Comparison of ENCODE assay signal across 23 cellular contexts in genomic region chr15:35933531-35933930, GRCh38.
"Had no signal": no experiment of that assay in that cellular context is flagged by ENCODE, and none has a peak within 500 bp of the region (broad histone marks: within the 10 kb centered on the region; RNA-seq: fewer than 3 reads in every experiment).

No MANE protein-coding gene starts in this region.

- H3K4me3 ChIP-seq: colonic mucosa, coronary artery, dorsolateral prefrontal cortex, esophagus muscularis mucosa, gastrocnemius medialis, gastroesophageal sphincter, heart left ventricle, heart right ventricle had no signal

- H3K9me3 ChIP-seq: colonic mucosa, esophagus muscularis mucosa, gastrocnemius medialis, gastroesophageal sphincter, heart left ventricle had no signal

- H3K27ac Mint-ChIP-seq: dendritic cell treated with granulocyte-macrophage colony-stimulating factor and Interleukin-4, amounts not matched to agents 40 ng/mL and 50 ng/mL, for 4 days; effector memory CD8-positive, alpha-beta T cell; endodermal cell had no signal

- H3K9me3 Mint-ChIP-seq: dendritic cell treated with granulocyte-macrophage colony-stimulating factor and Interleukin-4, amounts not matched to agents 40 ng/mL and 50 ng/mL, for 4 days; endodermal cell had no signal

- H3K27me3 ChIP-seq: colonic mucosa, dorsolateral prefrontal cortex, esophagus muscularis mucosa, foreskin keratinocyte, gastrocnemius medialis, gastroesophageal sphincter, heart left ventricle, heart right ventricle had no signal

- H3K4me3 Mint-ChIP-seq: dendritic cell treated with granulocyte-macrophage colony-stimulating factor and Interleukin-4, amounts not matched to agents 40 ng/mL and 50 ng/mL, for 4 days; effector memory CD8-positive, alpha-beta T cell; endodermal cell had no signal

- DNase-seq: colonic mucosa; cortex of kidney; dermis blood vessel endothelial cell; dorsolateral prefrontal cortex; effector CD4-positive, alpha-beta T cell; effector CD8-positive, alpha-beta T cell; effector memory CD4-positive, alpha-beta T cell; effector memory CD8-positive, alpha-beta T cell; endodermal cell; erythroblast; foreskin fibroblast; foreskin keratinocyte; foreskin melanocyte; gastrocnemius medialis; glutamatergic neuron; head of caudate nucleus; heart left ventricle; heart right ventricle had no signal

- H3K27ac ChIP-seq: colonic mucosa, coronary artery, dorsolateral prefrontal cortex, epithelial cell of prostate, esophagus muscularis mucosa, foreskin keratinocyte, gastrocnemius medialis, gastroesophageal sphincter, heart left ventricle, heart right ventricle had no signal

- H3K36me3 ChIP-seq: colonic mucosa, esophagus muscularis mucosa, gastrocnemius medialis, gastroesophageal sphincter, heart left ventricle, heart right ventricle had no signal

- H3K27me3 Mint-ChIP-seq: dendritic cell treated with granulocyte-macrophage colony-stimulating factor and Interleukin-4, amounts not matched to agents 40 ng/mL and 50 ng/mL, for 4 days; effector memory CD8-positive, alpha-beta T cell had no signal

- H3K4me1 ChIP-seq: colonic mucosa, esophagus muscularis mucosa, foreskin keratinocyte, gastrocnemius medialis, gastroesophageal sphincter, heart left ventricle, heart right ventricle had no signal
